In genomic region chr19:3967983-3968382, GRCh38 we compare ENCODE assay signal across 12 cellular contexts. TPM values are rescaled to one million over a fixed set of nuclear protein-coding genes. Genes with fewer than 3 reads are reported as not detected.
A peak's percentile ranks its signal among the peaks of the same experiment; 100 is the strongest.
DNase-seq lines count a peak whose midpoint lies in the region; TF ChIP-seq lines count a peak whose summit lies in the region.
"Not testable (repeated sequence)": the region's sequence is repeated elsewhere in the genome, so short reads cannot be mapped to it uniquely, and the experiment has no call there.
"Had no signal": no experiment of that assay in that cellular context is flagged by ENCODE, and none has a peak within 500 bp of the region (broad histone marks: within the 10 kb centered on the region; RNA-seq: fewer than 3 reads in every experiment).

No MANE protein-coding gene starts in this region.

- H3K4me2 ChIP-seq in neural progenitor cell, result peak overlapping the region; percentile 56

- TF ChIP-seq RAD21 in liver (IDR thresholded peaks at IDR 0.05), result not testable (repeated sequence)

- H3K4me3 Mint-ChIP-seq in chondrocyte (ENCODE audit: unreplicated experiment) (peak overlapping the region; percentile 88), neural progenitor cell (peak overlapping the region; percentile 98)

- H3K9me3 Mint-ChIP-seq in chondrocyte (ENCODE audit: low read depth); neural progenitor cell: not testable (repeated sequence)

- H3K36me3 Mint-ChIP-seq in chondrocyte (ENCODE audit: low read depth), result peaks cover 18% of the 10 kb centered on the region
- peaks cover 11% of the 10 kb centered on the region for H3K36me3 Mint-ChIP-seq in neural progenitor cell

- H3K4me1 ChIP-seq in HEK293 (ENCODE audit: control insufficient read depth, insufficient read depth, low read length), result peaks cover 17% of the 10 kb centered on the region
- peaks cover 4 to 25% (median 13%) of the 10 kb centered on the region in 4 donors for H3K4me1 ChIP-seq in liver (ENCODE audit: control insufficient read depth in 4 of 4, insufficient read depth in 4 of 4, low read length in 3 of 4)
- peaks cover 17% of the 10 kb centered on the region for H3K4me1 ChIP-seq in neural progenitor cell
- H3K4me1 ChIP-seq in uterus, result peaks cover 12 to 39% of the 10 kb centered on the region in 2 donors

- not testable (repeated sequence) for DNase-seq in chondrocyte (ENCODE audit: low spot score); fibroblast of pulmonary artery (ENCODE audit: low read depth); uterus
- peak; percentile 4 for DNase-seq in neural progenitor cell (ENCODE audit: low spot score)

- peak overlapping the region; percentile 96 for H3K27ac Mint-ChIP-seq in chondrocyte (ENCODE audit: unreplicated experiment)
- H3K27ac Mint-ChIP-seq in neural progenitor cell, result peak overlapping the region; percentile 99

- H3K79me2 ChIP-seq in neural progenitor cell (ENCODE audit: low read depth), result peaks cover 45% of the 10 kb centered on the region

- not testable (repeated sequence) for H3K27me3 Mint-ChIP-seq in chondrocyte (ENCODE audit: low read depth); neural progenitor cell (ENCODE audit: insufficient read depth, low read depth)

- WGBS in liver, result 93% methylated on average over 12 of the region's 12 CpGs

- TF ChIP-seq CTCF in HEK293 (tag by site-specific recombination; IDR thresholded peaks at IDR 0.05); VCaP (conservative IDR thresholded peaks at IDR 0.05); chondrocyte (IDR thresholded peaks at IDR 0.05); fibroblast of pulmonary artery (IDR thresholded peaks at IDR 0.05; ENCODE audit: low read length, missing control alignments); liver (IDR thresholded peaks at IDR 0.05; ENCODE audit: low read depth, low read length, missing input control); neural progenitor cell (IDR thresholded peaks at IDR 0.05); uterus (IDR thresholded peaks at IDR 0.05): not testable (repeated sequence)

- TF ChIP-seq POLR2A in uterus (IDR thresholded peaks at IDR 0.05), result not testable (repeated sequence)

- CTCF ChIA-PET in HEK293 (lab: Yijun Ruan, JAX), result interaction anchor here (1.0 to 2.0 kb wide), 3 partner anchors 20 to 115 kb away, joined by 3 to 9 read pairs (median 4); partner anchors contain the start of gene NMRK2

- peaks cover 39% of the 10 kb centered on the region for H3F3A ChIP-seq in neural progenitor cell (ENCODE audit: low read depth)

- H3K27ac ChIP-seq in HEK293 (ENCODE audit: extremely low read depth, low read depth, low read length), result peak overlapping the region; percentile 78; the same call in 1 of the 2 replicates
- H3K27ac ChIP-seq in VCaP, result peak overlapping the region; percentile 65; the same call in 1 of the 2 replicates
- H3K27ac ChIP-seq in liver (ENCODE audit: low read depth in 1 of 2, low read length in 2 of 2), result peak overlapping the region; percentile 28 to 63
- peak overlapping the region; percentile 91 for H3K27ac ChIP-seq in neural progenitor cell
- H3K27ac ChIP-seq in skin epidermis, result peak overlapping the region in 13 of 21 experiments; percentile 24 to 98 (median 77)
- peak overlapping the region; percentile 94 to 99 for H3K27ac ChIP-seq in uterus

- POLR2A ChIA-PET in HEK293 (lab: Yijun Ruan, JAX), result interaction anchor here (1.0 to 5.3 kb wide), 9 partner anchors 9 to 504 kb away, joined by 3 to 258 read pairs (median 6); partner anchors contain the start of genes EEF2, HDGFL2, NMRK2 and PIAS4

- H4K20me1 ChIP-seq in neural progenitor cell (ENCODE audit: low read depth), result peaks cover 74% of the 10 kb centered on the region

- H2AFZ ChIP-seq in neural progenitor cell (replicated peaks), result not testable (repeated sequence)

- not testable (repeated sequence) for H3K27me3 ChIP-seq in liver (ENCODE audit: control insufficient read depth in 4 of 4, insufficient read depth in 4 of 4, low read length in 3 of 4); neural progenitor cell; uterus

- H3K4me1 Mint-ChIP-seq in chondrocyte (ENCODE audit: low read depth) (peaks cover 47% of the 10 kb centered on the region), neural progenitor cell (peaks cover 30% of the 10 kb centered on the region)

- H3K9ac ChIP-seq in liver (ENCODE audit: low read depth in 1 of 2, low read length in 2 of 2); neural progenitor cell: not testable (repeated sequence)

- H3K9me3 ChIP-seq in HEK293 (ENCODE audit: control insufficient read depth, insufficient read depth, low read depth, low read length); liver (ENCODE audit: control insufficient read depth in 4 of 4, low read length in 3 of 4); neural progenitor cell (ENCODE audit: low read depth); uterus: not testable (repeated sequence)

- H3K36me3 ChIP-seq in HEK293 (ENCODE audit: control insufficient read depth in 2 of 2, insufficient read depth in 1 of 2, low read length in 2 of 2) (peaks cover 20 to 52% of the 10 kb centered on the region in 2 experiments; a peak in 2 of 3 replicates), liver (ENCODE audit: control insufficient read depth in 4 of 4, insufficient read depth in 3 of 4, low read depth in 1 of 4, low read length in 3 of 4) (peaks cover 0 to 32% (median 15%) of the 10 kb centered on the region in 4 donors)
- not testable (repeated sequence) for H3K36me3 ChIP-seq in neural progenitor cell, uterus

- intact Hi-C loops in uterus (cut with DNase I; ENCODE audit: low total_unique reads), result not testable (repeated sequence)

- not testable (repeated sequence) for H3K4me3 ChIP-seq in HEK293 (ENCODE audit: low read depth, low read length); liver (ENCODE audit: low read depth in 1 of 3, low read length in 3 of 3); skin epidermis; uterus
- peak overlapping the region; percentile 19 for H3K4me3 ChIP-seq in fibroblast of pulmonary artery (replicated peaks; ENCODE audit: low read depth, low read length)
- H3K4me3 ChIP-seq in neural progenitor cell, result peak overlapping the region; percentile 14

TF ChIP-seq in HEK293, 187 proteins besides CTCF, POLR2A, EP300 and RAD21:
- peak; percentile 20; the same call in 1 of the 2 replicates for TF ChIP-seq ZNF146 (tag by site-specific recombination; IDR thresholded peaks at IDR 0.05)

RNA-seq across cellular contexts. Expression of gene DAPK3, which starts 2.9 kb away (rescaled TPM):
- total RNA-seq in chondrocyte, result 131 to 185 TPM (median 170 TPM) in 3 replicates
- 10 to 100 TPM; 20.9 to 29.5 TPM for total RNA-seq in liver
- 10 to 100 TPM in 1 of 2 donors, 1 to 10 TPM in 1; 3.0 to 26.7 TPM for polyA plus RNA-seq in liver
- 33.7 and 96.6 TPM in 2 replicates for total RNA-seq in neural progenitor cell (ENCODE audit: low replicate concordance)
- total RNA-seq in uterus, result 100 to 1,000 TPM in 2 of 4 donors, 10 to 100 TPM in 1, 1 to 10 TPM in 1; 7.1 to 119 (median 91.9) TPM

RNA-seq across cellular contexts. Expression of gene EEF2, which starts 17.3 kb away (rescaled TPM):
- total RNA-seq in chondrocyte (2,036 to 2,432 TPM (median 2,370 TPM) in 3 replicates), liver (1,000 to 10,000 TPM in 1 of 2 donors, 100 to 1,000 TPM in 1; 945 to 1,090 TPM), neural progenitor cell (ENCODE audit: low replicate concordance) (1,288 and 2,841 TPM in 2 replicates), uterus (1,000 to 10,000 TPM in 2 of 4 donors, 100 to 1,000 TPM in 2; 936 to 2,469 (median 1,635) TPM)
- 100 to 1,000 TPM; 244 to 691 TPM for polyA plus RNA-seq in liver

RNA-seq across cellular contexts. Expression of gene NMRK2, which starts 35.1 kb away (rescaled TPM):
- total RNA-seq in chondrocyte, result not detected in 3 replicates
- total RNA-seq in liver, result not detected
- polyA plus RNA-seq in liver, result under 1 TPM in 1 of 2 donors, not detected in 1; 0.07 TPM
- 0.77 and 1.1 TPM in 2 replicates for total RNA-seq in neural progenitor cell (ENCODE audit: low replicate concordance)
- under 1 TPM in 1 of 4 donors, not detected in 3; 0.67 TPM for total RNA-seq in uterus
- total RNA-seq: activated naive CD8-positive, alpha-beta T cell treated with anti-CD3 and anti-CD28 coated beads for 36 hours; activated T-helper 1 cell treated with anti-CD3 and anti-CD28 coated beads, Interleukin-12 subunit alpha, Interleukin-12 subunit beta, Interleukin-2, Interleukin-4 antibody, amounts not matched to agents 30 ng/mL and 10 ng/mL and 1 ng/mL, durations not matched to agents 14 hours and 24 hours and 36 hours; mononuclear cell; pulmonary artery endothelial cell had no signal

RNA-seq across cellular contexts. Expression of gene PIAS4, which starts 39.6 kb away (rescaled TPM):
- total RNA-seq in chondrocyte (26.3 to 29.7 TPM (median 26.7 TPM) in 3 replicates), liver (10 to 100 TPM; 10.8 to 14.1 TPM), neural progenitor cell (ENCODE audit: low replicate concordance) (17.0 and 34.1 TPM in 2 replicates), uterus (10 to 100 TPM in 3 of 4 donors, 1 to 10 TPM in 1; 10.0 to 39.4 (median 23.4) TPM)
- polyA plus RNA-seq in liver, result 10 to 100 TPM in 1 of 2 donors, 1 to 10 TPM in 1; 5.6 to 10.4 TPM

Comparison
In these comparisons a context has a peak if more than half of its experiments do, and no peak if none do; other contexts are left out.
1. H3K27ac ChIP-seq: peak in every context shown above with its lines; median percentile 96 in uterus; 91 in neural progenitor cell; 78 in HEK293; 77 in skin epidermis; 65 in VCaP; 46 in liver.